ENCODE assay signal across 8 cellular contexts in the genomic region with DNA sequence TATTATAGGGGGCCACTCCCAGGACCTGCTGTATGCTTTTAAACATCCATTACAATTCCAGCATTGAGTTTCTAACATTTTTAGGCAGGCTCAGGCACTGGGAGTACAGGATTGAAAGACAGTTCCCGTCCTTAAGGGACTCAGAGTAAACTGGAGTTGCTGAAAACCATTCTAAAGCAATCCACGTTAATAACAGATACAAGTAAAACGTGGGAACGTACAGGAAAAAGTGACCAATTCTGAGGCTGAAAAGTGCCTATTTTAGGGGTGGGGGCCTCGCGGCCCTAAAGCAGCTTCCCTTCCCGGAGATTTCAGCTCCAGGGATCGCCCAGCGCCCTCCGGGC. TPM values are rescaled to one million over a fixed set of nuclear protein-coding genes. Genes with fewer than 3 reads are reported as not detected.
DNase-seq lines count a peak whose midpoint lies in the region; ATAC-seq and TF ChIP-seq lines count a peak whose summit lies in the region.

No MANE protein-coding gene starts in this region.

- H2BK12ac ChIP-seq in mesenchymal stem cell (ENCODE audit: low read length in 2 of 2), result no peak overlapping the region

- peak overlapping the region; percentile 43 for H2AFZ ChIP-seq in mesenchymal stem cell (ENCODE audit: low read depth, low read length)

- intact Hi-C loops in breast epithelium (cut with DNase I; ENCODE audit: low total_unique reads), result no loop called here
- intact Hi-C loops in vagina (cut with DNase I), result loop anchor here (2.0 kb wide), 1 partner anchor 19 kb away; no protein-coding TSS in a partner anchor

- no peak overlapping the region for H3K14ac ChIP-seq in mesenchymal stem cell (ENCODE audit: low read length in 2 of 2)

- peak overlapping the region; percentile 100 for H3K9ac ChIP-seq in mesenchymal stem cell (ENCODE audit: low read length)

- peak overlapping the region; percentile 85 to 96 (median 92) for H3K4me3 ChIP-seq in breast epithelium
- H3K4me3 ChIP-seq in mesenchymal stem cell (ENCODE audit: insufficient read depth in 1 of 2, low read depth in 1 of 2, low read length in 2 of 2), result peak overlapping the region; percentile 79 to 94
- H3K4me3 ChIP-seq in vagina, result peak overlapping the region; percentile 77 to 86

- H2BK15ac ChIP-seq in mesenchymal stem cell (ENCODE audit: low read depth, poor library complexity, severe bottlenecking), result peak overlapping the region; percentile 99

- no peak for ATAC-seq in HG03354 (IDR thresholded peaks at IDR 0.05; ENCODE audit: poor library complexity, severe bottlenecking, unreplicated experiment)

- TF ChIP-seq POLR2A in breast epithelium (IDR thresholded peaks at IDR 0.05), result no peak
- no peak for TF ChIP-seq POLR2A in vagina (IDR thresholded peaks at IDR 0.05)

- peak overlapping the region; percentile 94 to 99 for H3K27ac ChIP-seq in breast epithelium
- peak overlapping the region; percentile 93 for H3K27ac ChIP-seq in mesenchymal stem cell (ENCODE audit: low read length, poor library complexity, severe bottlenecking)
- H3K27ac ChIP-seq in vagina, result peak overlapping the region; percentile 95

- TF ChIP-seq CTCF in breast epithelium (IDR thresholded peaks at IDR 0.05), result no peak
- no peak for TF ChIP-seq CTCF in vagina (IDR thresholded peaks at IDR 0.05)

- H4K91ac ChIP-seq in mesenchymal stem cell (ENCODE audit: low read length), result no peak overlapping the region

- no peak overlapping the region for H3K23ac ChIP-seq in mesenchymal stem cell (ENCODE audit: low read length in 2 of 2)

- no peak overlapping the region for H4K8ac ChIP-seq in mesenchymal stem cell (ENCODE audit: low read length)

- H2BK5ac ChIP-seq in mesenchymal stem cell (ENCODE audit: low read depth, low read length, poor library complexity, severe bottlenecking), result peak overlapping the region; percentile 80

- H3K9me3 ChIP-seq in breast epithelium (no peaks in the 10 kb centered on the region), mesenchymal stem cell (ENCODE audit: control insufficient read depth, low read length) (no peaks in the 10 kb centered on the region), vagina (no peaks in the 10 kb centered on the region)

- peak overlapping the region; percentile 71 for H2BK120ac ChIP-seq in mesenchymal stem cell (ENCODE audit: low read depth, low read length)

- no peaks in the 10 kb centered on the region for H3K27me3 ChIP-seq in breast epithelium
- no peaks in the 10 kb centered on the region for H3K27me3 ChIP-seq in mesenchymal stem cell (ENCODE audit: control insufficient read depth in 1 of 2, insufficient read depth in 1 of 2, low read length in 2 of 2)
- H3K27me3 ChIP-seq in vagina, result no peaks in the 10 kb centered on the region

- H3K4me2 ChIP-seq in mesenchymal stem cell (ENCODE audit: low read length, poor library complexity, severe bottlenecking), result peak overlapping the region; percentile 84

- peak overlapping the region; percentile 55 to 85 for H3K4ac ChIP-seq in mesenchymal stem cell (ENCODE audit: low read depth in 1 of 2, low read length in 2 of 2)

- H3K18ac ChIP-seq in mesenchymal stem cell (ENCODE audit: low read depth in 1 of 2, low read length in 2 of 2), result peak overlapping the region; percentile 54 to 78

- H3K79me1 ChIP-seq in mesenchymal stem cell (replicated peaks; ENCODE audit: low read length, poor library complexity, severe bottlenecking), result peaks cover 1% of the 10 kb centered on the region

- H2AK5ac ChIP-seq in mesenchymal stem cell (ENCODE audit: low read length, severe bottlenecking), result no peak overlapping the region

- peak; percentile 0 for DNase-seq in stimulated activated CD8-positive, alpha-beta memory T cell treated with anti-CD3 and anti-CD28 coated beads, Interleukin-12 subunit alpha, Interleukin-12 subunit beta, amount 100 ng/mL, for 4 hours (ENCODE audit: low read depth)
- DNase-seq in stimulated activated CD8-positive, alpha-beta memory T cell treated with anti-CD3 and anti-CD28 coated beads, Interleukin-4, amount 100 ng/mL, for 48 hours, result no peak
- DNase-seq in breast epithelium (ENCODE audit: low spot score in 2 of 2) (no peak), mesenchymal stem cell (no peak), vagina (ENCODE audit: extremely low spot score in 2 of 2) (no peak), SKM-1 treated with dmso at 0.1 percent for 144 hours (lab: John Stamatoyannopoulos, UW; ENCODE audit: unreplicated experiment) (no peak), ureter (ENCODE audit: low spot score) (no peak)

- no peaks in the 10 kb centered on the region for H3K36me3 ChIP-seq in breast epithelium
- H3K36me3 ChIP-seq in mesenchymal stem cell (ENCODE audit: control insufficient read depth in 1 of 2, insufficient read depth in 2 of 2, low read depth in 1 of 2, low read length in 2 of 2), result no peaks in the 10 kb centered on the region
- H3K36me3 ChIP-seq in vagina, result no peaks in the 10 kb centered on the region

- 0% methylated on average over 9 of the region's 10 CpGs for WGBS in mesenchymal stem cell

- H3K4me1 ChIP-seq in breast epithelium, result no peaks in the 10 kb centered on the region
- no peaks in the 10 kb centered on the region for H3K4me1 ChIP-seq in mesenchymal stem cell (ENCODE audit: control insufficient read depth, insufficient read depth, low read depth, low read length)
- H3K4me1 ChIP-seq in vagina, result peaks cover 6% of the 10 kb centered on the region

RNA-seq across cellular contexts. Expression of gene FER, which starts 0.3 kb away (rescaled TPM):
- total RNA-seq in breast epithelium, result 10 to 100 TPM; 24.3 to 27.8 (median 27.2) TPM
- 11.6 TPM for polyA plus RNA-seq in mesenchymal stem cell (2013, experiment 1 of 2)
- 9.9 TPM for polyA plus RNA-seq in mesenchymal stem cell (2013, experiment 2 of 2)
- 19.2 TPM for total RNA-seq in vagina
- 38.7 TPM for total RNA-seq in ureter
